In genomic region chr12:40614923-40615322, GRCh38 we compare ENCODE assay signal across 13 cellular contexts.
DNase-seq lines count a peak whose midpoint lies in the region; ATAC-seq, FAIRE-seq and TF ChIP-seq lines count a peak whose summit lies in the region.
"Had no signal": no experiment of that assay in that cellular context is flagged by ENCODE, and none has a peak within 500 bp of the region (broad histone marks: within the 10 kb centered on the region; RNA-seq: fewer than 3 reads in every experiment).

No MANE protein-coding gene starts in this region.

- FAIRE-seq in GM12891 (lab: Jason Lieb, UNC) = peak; percentile 74

- DNase-seq in GM12891 (ENCODE audit: insufficient read length, low spot score) (no peak), MV-4-11 (lab: John Stamatoyannopoulos, UW) (peak; percentile 70), NCI-H1048 (lab: John Stamatoyannopoulos, UW) (no peak), NCI-H226 (no peak), RKO (ENCODE audit: low spot score) (no peak)
- no peak for DNase-seq in stimulated activated CD8-positive, alpha-beta memory T cell treated with anti-CD3 and anti-CD28 coated beads, Interleukin-4, amount 100 ng/mL, for 48 hours
- DNase-seq: central memory CD4-positive, alpha-beta T cell; left lung; NCI-H748 treated with DMSO at 0.1 percent for 48 hours; Right ventricle myocardium superior had no signal

- peak; percentile 70 for ATAC-seq in GM19351 (IDR thresholded peaks at IDR 0.05; ENCODE audit: unreplicated experiment)
- ATAC-seq in HG02884 (IDR thresholded peaks at IDR 0.05; ENCODE audit: unreplicated experiment) = peak; percentile 79
- ATAC-seq: left lung; natural killer cell treated with Interleukin-12 subunit alpha and Interleukin-12 subunit beta and Interleukin-15 and Interleukin-18, amount 100 ng/mL, for 72 hours had no signal

- no peak for TF ChIP-seq POLR2A in GM12891 (IDR thresholded peaks at IDR 0.05; ENCODE audit: low read depth, low read length)

TF ChIP-seq in GM12891, 5 proteins besides CTCF, POLR2A, EP300 and RAD21:
- TF ChIP-seq SPI1 (IDR thresholded peaks at IDR 0.05; ENCODE audit: low read depth, low read length) = peak; percentile 59
- no peak for TF ChIP-seq POU2F2 (IDR thresholded peaks at IDR 0.05; ENCODE audit: low read depth, low read length)
- TF ChIP-seq PAX5 (IDR thresholded peaks at IDR 0.05; ENCODE audit: insufficient read depth, low read length, severe bottlenecking) = no peak
